13 cellular contexts compared by ENCODE assay signal in genomic region chr21:35581640-35582039, GRCh38.
"Had no signal": no experiment of that assay in that cellular context is flagged by ENCODE, and none has a peak within 500 bp of the region (broad histone marks: within the 10 kb centered on the region; RNA-seq: fewer than 3 reads in every experiment).

No MANE protein-coding gene starts in this region.

- ATAC-seq: gastroesophageal sphincter; left cardiac atrium; left ventricle myocardium superior; natural killer cell treated with Interleukin-12 subunit alpha and Interleukin-12 subunit beta and Interleukin-15 and Interleukin-18, amount 100 ng/mL, for 72 hours; pancreas; psoas muscle; sciatic nerve had no signal

- H3K27me3 ChIP-seq: gastroesophageal sphincter, pancreas had no signal

- H3K9me3 ChIP-seq: esophagus muscularis mucosa, gastroesophageal sphincter, pancreas, psoas muscle had no signal

- H3K4me1 ChIP-seq: esophagus muscularis mucosa, gastroesophageal sphincter, psoas muscle had no signal

- DNase-seq: effector memory CD4-positive, alpha-beta T cell; immature natural killer cell; kidney; left cardiac atrium; left ventricle myocardium superior; occipital lobe; pancreas; psoas muscle; stimulated activated naive CD4-positive, alpha-beta T cell had no signal

- H3K4me3 ChIP-seq: esophagus muscularis mucosa, gastroesophageal sphincter, pancreas, psoas muscle had no signal

- H3K27ac ChIP-seq: esophagus muscularis mucosa, gastroesophageal sphincter, pancreas, psoas muscle had no signal

- H3K36me3 ChIP-seq: esophagus muscularis mucosa, gastroesophageal sphincter, pancreas had no signal
